ENCODE assay signal across 1 cellular context in genomic region chr12:49092086-49092815, GRCh38.
A peak's percentile ranks its signal among the peaks of the same experiment; 100 is the strongest.
TF ChIP-seq lines count a peak whose summit lies in the region.

No MANE protein-coding gene starts in this region.

TF ChIP-seq in K562, 482 proteins besides CTCF, POLR2A, EP300 and RAD21 (continued from another document and continues in another):
- TF ChIP-seq ZBTB33 (CRISPR knock-in tag; IDR thresholded peaks at IDR 0.05) (peak; percentile 81), ZBTB26 (CRISPR knock-in tag; IDR thresholded peaks at IDR 0.05) (no peak), RFX5 (IDR thresholded peaks at IDR 0.05; ENCODE audit: low read depth, low read length) (no peak), ZNF436 (CRISPR knock-in tag; IDR thresholded peaks at IDR 0.05) (no peak), SRSF9 (IDR thresholded peaks at IDR 0.05; ENCODE audit: borderline replicate concordance, low read depth, low read length) (no peak), ZNF232 (CRISPR knock-in tag; IDR thresholded peaks at IDR 0.05) (no peak), ZFX (CRISPR knock-in tag; IDR thresholded peaks at IDR 0.05) (peak; percentile 55; the same call in 1 of the 2 replicates), DDX20 (tag; IDR thresholded peaks at IDR 0.05; ENCODE audit: low read depth) (no peak), ZNF696 (CRISPR knock-in tag; conservative IDR thresholded peaks at IDR 0.05) (no peak), MYC (IDR thresholded peaks at IDR 0.05; ENCODE audit: low read depth, low read length) (peak; percentile 86), MYC (CRISPR knock-in tag; IDR thresholded peaks at IDR 0.05; ENCODE audit: borderline replicate concordance, low read depth) (no peak), RBM17 (IDR thresholded peaks at IDR 0.05; ENCODE audit: borderline replicate concordance, low read depth, low read length) (no peak), GTF2E2 (tag; IDR thresholded peaks at IDR 0.05) (no peak), ZNF408 (CRISPR knock-in tag; IDR thresholded peaks at IDR 0.05; ENCODE audit: low read depth) (no peak), NR2F6 (CRISPR knock-in tag; IDR thresholded peaks at IDR 0.05) (no peak), SOX6 (IDR thresholded peaks at IDR 0.05) (peak; percentile 92), DIDO1 (tag; IDR thresholded peaks at IDR 0.05; ENCODE audit: low read depth) (0 out of 2 replicates have a peak, but pooled peaks have one; percentile 57), FOSL1 (tag; conservative IDR thresholded peaks at IDR 0.05) (peak; percentile 57; the same call in 1 of the 2 replicates), OTX1 (CRISPR knock-in tag; IDR thresholded peaks at IDR 0.05) (no peak), ZNF197 (CRISPR knock-in tag; IDR thresholded peaks at IDR 0.05; ENCODE audit: low read depth) (peak; percentile 88; the same call in 1 of the 2 replicates), JUN (IDR thresholded peaks at IDR 0.05; ENCODE audit: borderline replicate concordance, low read depth, low read length) (no peak), JUN (CRISPR knock-in tag; IDR thresholded peaks at IDR 0.05; ENCODE audit: borderline replicate concordance) (no peak), KDM4B (IDR thresholded peaks at IDR 0.05; ENCODE audit: borderline replicate concordance in 2 of 2, low read depth in 1 of 2) (peak in 1 of 2 experiments; percentile 83; a peak in 1 of 4 replicates), CCAR2 (IDR thresholded peaks at IDR 0.05; ENCODE audit: low read depth, low read length) (no peak; the same call in 1 of the 2 replicates), POLR2B (IDR thresholded peaks at IDR 0.05; ENCODE audit: low read depth, partially characterized antibody) (no peak), NR4A1 (CRISPR knock-in tag; IDR thresholded peaks at IDR 0.05) (no peak), NR4A1 (tag; IDR thresholded peaks at IDR 0.05) (0 out of 2 replicates have a peak, but pooled peaks have one; percentile 21), PRMT5 (CRISPR knock-in tag; IDR thresholded peaks at IDR 0.05) (no peak), CAMTA2 (CRISPR knock-in tag; conservative IDR thresholded peaks at IDR 0.05) (no peak), TARDBP (IDR thresholded peaks at IDR 0.05) (peak; percentile 80; the same call in 1 of the 2 replicates), RFX7 (CRISPR knock-in tag; IDR thresholded peaks at IDR 0.05) (no peak), MED1 (CRISPR knock-in tag; IDR thresholded peaks at IDR 0.05; ENCODE audit: borderline replicate concordance) (no peak), ZNF239 (CRISPR knock-in tag; IDR thresholded peaks at IDR 0.05) (no peak), BRF1 (IDR thresholded peaks at IDR 0.05; ENCODE audit: borderline replicate concordance, extremely low read depth, insufficient read length) (no peak), LEF1 (IDR thresholded peaks at IDR 0.05) (peak; percentile 95), SLC30A9 (CRISPR knock-in tag; IDR thresholded peaks at IDR 0.05) (no peak), KAT8 (IDR thresholded peaks at IDR 0.05; ENCODE audit: low read depth) (no peak), HDAC8 (tag; IDR thresholded peaks at IDR 0.05) (no peak), BACH1 (tag; IDR thresholded peaks at IDR 0.05) (no peak), SMAD1 (IDR thresholded peaks at IDR 0.05; ENCODE audit: low read depth, low read length, partially characterized antibody) (peak; percentile 37), ARNT (IDR thresholded peaks at IDR 0.05) (peak; percentile 88 to 99), HOMEZ (CRISPR knock-in tag; IDR thresholded peaks at IDR 0.05) (no peak), RB1 (IDR thresholded peaks at IDR 0.05; ENCODE audit: low read depth) (peak; percentile 92), ZC3H11A (IDR thresholded peaks at IDR 0.05; ENCODE audit: low read depth, low read length) (0 out of 2 replicates have a peak, but pooled peaks have one; percentile 51), KLF16 (IDR thresholded peaks at IDR 0.05) (peak; percentile 96), GATAD2A (IDR thresholded peaks at IDR 0.05) (peak; percentile 96), FOXJ3 (CRISPR knock-in tag; IDR thresholded peaks at IDR 0.05) (no peak)
- TF ChIP-seq, protein P1, sequence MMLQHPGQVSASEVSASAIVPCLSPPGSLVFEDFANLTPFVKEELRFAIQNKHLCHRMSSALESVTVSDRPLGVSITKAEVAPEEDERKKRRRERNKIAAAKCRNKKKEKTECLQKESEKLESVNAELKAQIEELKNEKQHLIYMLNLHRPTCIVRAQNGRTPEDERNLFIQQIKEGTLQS (IDR thresholded peaks at IDR 0.05), result no peak; the same call in 1 of the 2 replicates
- TF ChIP-seq, protein P1 (CRISPR knock-in tag; conservative IDR thresholded peaks at IDR 0.05), result peak; percentile 65
- TF ChIP-seq, protein P2, sequence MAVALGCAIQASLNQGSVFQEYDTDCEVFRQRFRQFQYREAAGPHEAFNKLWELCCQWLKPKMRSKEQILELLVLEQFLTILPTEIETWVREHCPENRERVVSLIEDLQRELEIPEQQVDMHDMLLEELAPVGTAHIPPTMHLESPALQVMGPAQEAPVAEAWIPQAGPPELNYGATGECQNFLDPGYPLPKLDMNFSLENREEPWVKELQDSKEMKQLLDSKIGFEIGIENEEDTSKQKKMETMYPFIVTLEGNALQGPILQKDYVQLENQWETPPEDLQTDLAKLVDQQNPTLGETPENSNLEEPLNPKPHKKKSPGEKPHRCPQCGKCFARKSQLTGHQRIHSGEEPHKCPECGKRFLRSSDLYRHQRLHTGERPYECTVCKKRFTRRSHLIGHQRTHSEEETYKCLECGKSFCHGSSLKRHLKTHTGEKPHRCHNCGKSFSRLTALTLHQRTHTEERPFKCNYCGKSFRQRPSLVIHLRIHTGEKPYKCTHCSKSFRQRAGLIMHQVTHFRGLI (CRISPR knock-in tag; IDR thresholded peaks at IDR 0.05), result no peak
- TF ChIP-seq, protein P3, sequence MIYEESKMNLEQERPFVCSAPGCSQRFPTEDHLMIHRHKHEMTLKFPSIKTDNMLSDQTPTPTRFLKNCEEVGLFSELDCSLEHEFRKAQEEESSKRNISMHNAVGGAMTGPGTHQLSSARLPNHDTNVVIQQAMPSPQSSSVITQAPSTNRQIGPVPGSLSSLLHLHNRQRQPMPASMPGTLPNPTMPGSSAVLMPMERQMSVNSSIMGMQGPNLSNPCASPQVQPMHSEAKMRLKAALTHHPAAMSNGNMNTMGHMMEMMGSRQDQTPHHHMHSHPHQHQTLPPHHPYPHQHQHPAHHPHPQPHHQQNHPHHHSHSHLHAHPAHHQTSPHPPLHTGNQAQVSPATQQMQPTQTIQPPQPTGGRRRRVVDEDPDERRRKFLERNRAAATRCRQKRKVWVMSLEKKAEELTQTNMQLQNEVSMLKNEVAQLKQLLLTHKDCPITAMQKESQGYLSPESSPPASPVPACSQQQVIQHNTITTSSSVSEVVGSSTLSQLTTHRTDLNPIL (CRISPR knock-in tag; IDR thresholded peaks at IDR 0.05), result no peak
- TF ChIP-seq, protein P4, sequence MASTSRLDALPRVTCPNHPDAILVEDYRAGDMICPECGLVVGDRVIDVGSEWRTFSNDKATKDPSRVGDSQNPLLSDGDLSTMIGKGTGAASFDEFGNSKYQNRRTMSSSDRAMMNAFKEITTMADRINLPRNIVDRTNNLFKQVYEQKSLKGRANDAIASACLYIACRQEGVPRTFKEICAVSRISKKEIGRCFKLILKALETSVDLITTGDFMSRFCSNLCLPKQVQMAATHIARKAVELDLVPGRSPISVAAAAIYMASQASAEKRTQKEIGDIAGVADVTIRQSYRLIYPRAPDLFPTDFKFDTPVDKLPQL (IDR thresholded peaks at IDR 0.05; ENCODE audit: extremely low read depth, insufficient read length), result no peak
- TF ChIP-seq, protein P5, sequence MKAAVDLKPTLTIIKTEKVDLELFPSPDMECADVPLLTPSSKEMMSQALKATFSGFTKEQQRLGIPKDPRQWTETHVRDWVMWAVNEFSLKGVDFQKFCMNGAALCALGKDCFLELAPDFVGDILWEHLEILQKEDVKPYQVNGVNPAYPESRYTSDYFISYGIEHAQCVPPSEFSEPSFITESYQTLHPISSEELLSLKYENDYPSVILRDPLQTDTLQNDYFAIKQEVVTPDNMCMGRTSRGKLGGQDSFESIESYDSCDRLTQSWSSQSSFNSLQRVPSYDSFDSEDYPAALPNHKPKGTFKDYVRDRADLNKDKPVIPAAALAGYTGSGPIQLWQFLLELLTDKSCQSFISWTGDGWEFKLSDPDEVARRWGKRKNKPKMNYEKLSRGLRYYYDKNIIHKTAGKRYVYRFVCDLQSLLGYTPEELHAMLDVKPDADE (conservative IDR thresholded peaks at IDR 0.05; ENCODE audit: control insufficient read depth, low read depth, low read length), result peak; percentile 76
- TF ChIP-seq, protein P6, sequence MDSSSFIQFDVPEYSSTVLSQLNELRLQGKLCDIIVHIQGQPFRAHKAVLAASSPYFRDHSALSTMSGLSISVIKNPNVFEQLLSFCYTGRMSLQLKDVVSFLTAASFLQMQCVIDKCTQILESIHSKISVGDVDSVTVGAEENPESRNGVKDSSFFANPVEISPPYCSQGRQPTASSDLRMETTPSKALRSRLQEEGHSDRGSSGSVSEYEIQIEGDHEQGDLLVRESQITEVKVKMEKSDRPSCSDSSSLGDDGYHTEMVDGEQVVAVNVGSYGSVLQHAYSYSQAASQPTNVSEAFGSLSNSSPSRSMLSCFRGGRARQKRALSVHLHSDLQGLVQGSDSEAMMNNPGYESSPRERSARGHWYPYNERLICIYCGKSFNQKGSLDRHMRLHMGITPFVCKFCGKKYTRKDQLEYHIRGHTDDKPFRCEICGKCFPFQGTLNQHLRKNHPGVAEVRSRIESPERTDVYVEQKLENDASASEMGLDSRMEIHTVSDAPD (CRISPR knock-in tag; IDR thresholded peaks at IDR 0.05), result no peak
- TF ChIP-seq, protein P7, sequence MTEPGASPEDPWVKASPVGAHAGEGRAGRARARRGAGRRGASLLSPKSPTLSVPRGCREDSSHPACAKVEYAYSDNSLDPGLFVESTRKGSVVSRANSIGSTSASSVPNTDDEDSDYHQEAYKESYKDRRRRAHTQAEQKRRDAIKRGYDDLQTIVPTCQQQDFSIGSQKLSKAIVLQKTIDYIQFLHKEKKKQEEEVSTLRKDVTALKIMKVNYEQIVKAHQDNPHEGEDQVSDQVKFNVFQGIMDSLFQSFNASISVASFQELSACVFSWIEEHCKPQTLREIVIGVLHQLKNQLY (CRISPR knock-in tag; conservative IDR thresholded peaks at IDR 0.05), result no peak
- TF ChIP-seq, protein P8, sequence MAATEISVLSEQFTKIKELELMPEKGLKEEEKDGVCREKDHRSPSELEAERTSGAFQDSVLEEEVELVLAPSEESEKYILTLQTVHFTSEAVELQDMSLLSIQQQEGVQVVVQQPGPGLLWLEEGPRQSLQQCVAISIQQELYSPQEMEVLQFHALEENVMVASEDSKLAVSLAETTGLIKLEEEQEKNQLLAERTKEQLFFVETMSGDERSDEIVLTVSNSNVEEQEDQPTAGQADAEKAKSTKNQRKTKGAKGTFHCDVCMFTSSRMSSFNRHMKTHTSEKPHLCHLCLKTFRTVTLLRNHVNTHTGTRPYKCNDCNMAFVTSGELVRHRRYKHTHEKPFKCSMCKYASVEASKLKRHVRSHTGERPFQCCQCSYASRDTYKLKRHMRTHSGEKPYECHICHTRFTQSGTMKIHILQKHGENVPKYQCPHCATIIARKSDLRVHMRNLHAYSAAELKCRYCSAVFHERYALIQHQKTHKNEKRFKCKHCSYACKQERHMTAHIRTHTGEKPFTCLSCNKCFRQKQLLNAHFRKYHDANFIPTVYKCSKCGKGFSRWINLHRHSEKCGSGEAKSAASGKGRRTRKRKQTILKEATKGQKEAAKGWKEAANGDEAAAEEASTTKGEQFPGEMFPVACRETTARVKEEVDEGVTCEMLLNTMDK (IDR thresholded peaks at IDR 0.05; ENCODE audit: borderline replicate concordance, insufficient read depth, low read depth, low read length, poor library complexity, severe bottlenecking), result peak; percentile 99
